In genomic region chr11:13238879-13239514, GRCh38 we compare ENCODE assay signal across 8 cellular contexts. TPM values are rescaled to one million over a fixed set of nuclear protein-coding genes. Genes with fewer than 3 reads are reported as not detected.
DNase-seq lines count a peak whose midpoint lies in the region; ATAC-seq and TF ChIP-seq lines count a peak whose summit lies in the region.

No MANE protein-coding gene starts in this region.

- CTCF ChIA-PET in HEK293T (lab: Yijun Ruan, JAX): interaction anchor here (0.6 to 1.6 kb wide), 5 partner anchors 9 to 29 kb away, joined by 3 to 5 read pairs (median 4); no protein-coding TSS in a partner anchor
- CTCF ChIA-PET in activated CD4-positive, alpha-beta memory T cell treated with anti-CD3 and anti-CD28 coated beads, Interleukin-2, amount 10 ng/mL, durations not matched to agents 7 days and 5 days (lab: Charles Lee): interaction anchor here (0.7 to 2.1 kb wide), 13 partner anchors 9 to 275 kb away, joined by 3 to 9 read pairs (median 3); no protein-coding TSS in a partner anchor

- peak; percentile 74 for DNase-seq in ELR (ENCODE audit: low read depth)
- DNase-seq in HEK293T (ENCODE audit: extremely low spot score): peak; percentile 52
- DNase-seq in NCI-H526 (lab: John Stamatoyannopoulos, UW): peak; percentile 38 to 79
- peak; percentile 56 for DNase-seq in activated CD4-positive, alpha-beta memory T cell treated with anti-CD3 and anti-CD28 coated beads, Interleukin-2, amount 10 ng/mL, durations not matched to agents 7 days and 5 days
- DNase-seq in endothelial cell (ENCODE audit: low spot score): peak; percentile 48
- DNase-seq in natural killer cell treated with Interleukin-12 subunit alpha and Interleukin-12 subunit beta and Interleukin-15 and Interleukin-18, amount 100 ng/mL, for 72 hours (ENCODE audit: low spot score): no peak
- DNase-seq in tibial artery: peak in 1 of 2 donors; percentile 28

- no peaks in the 10 kb centered on the region for H3K4me1 Mint-ChIP-seq in activated CD4-positive, alpha-beta memory T cell treated with anti-CD3 and anti-CD28 coated beads, Interleukin-2, amount 10 ng/mL, durations not matched to agents 7 days and 5 days
- peaks cover 2% of the 10 kb centered on the region for H3K4me1 Mint-ChIP-seq in endothelial cell (ENCODE audit: unreplicated experiment)
- peaks cover 0 to 4% of the 10 kb centered on the region in 2 donors for H3K4me1 Mint-ChIP-seq in natural killer cell treated with Interleukin-12 subunit alpha and Interleukin-12 subunit beta and Interleukin-15 and Interleukin-18, amount 100 ng/mL, for 72 hours (ENCODE audit: low read depth in 2 of 2)

- peaks cover 25% of the 10 kb centered on the region for H3K27me3 Mint-ChIP-seq in activated CD4-positive, alpha-beta memory T cell treated with anti-CD3 and anti-CD28 coated beads, Interleukin-2, amount 10 ng/mL, durations not matched to agents 7 days and 5 days
- H3K27me3 Mint-ChIP-seq in endothelial cell (ENCODE audit: unreplicated experiment): peaks cover 4% of the 10 kb centered on the region
- H3K27me3 Mint-ChIP-seq in natural killer cell treated with Interleukin-12 subunit alpha and Interleukin-12 subunit beta and Interleukin-15 and Interleukin-18, amount 100 ng/mL, for 72 hours: peaks cover 6 to 32% of the 10 kb centered on the region in 2 donors

- H3K9me3 Mint-ChIP-seq in activated CD4-positive, alpha-beta memory T cell treated with anti-CD3 and anti-CD28 coated beads, Interleukin-2, amount 10 ng/mL, durations not matched to agents 7 days and 5 days: no peaks in the 10 kb centered on the region
- H3K9me3 Mint-ChIP-seq in endothelial cell (ENCODE audit: unreplicated experiment): no peaks in the 10 kb centered on the region
- H3K9me3 Mint-ChIP-seq in natural killer cell treated with Interleukin-12 subunit alpha and Interleukin-12 subunit beta and Interleukin-15 and Interleukin-18, amount 100 ng/mL, for 72 hours: no peaks in the 10 kb centered on the region

- no peaks in the 10 kb centered on the region for H3K9me3 ChIP-seq in tibial artery

- H3K4me3 ChIP-seq in tibial artery: no peak overlapping the region

- no peaks in the 10 kb centered on the region for H3K36me3 ChIP-seq in tibial artery

- H3K36me3 Mint-ChIP-seq in activated CD4-positive, alpha-beta memory T cell treated with anti-CD3 and anti-CD28 coated beads, Interleukin-2, amount 10 ng/mL, durations not matched to agents 7 days and 5 days (ENCODE audit: low read depth): no peaks in the 10 kb centered on the region
- H3K36me3 Mint-ChIP-seq in endothelial cell (ENCODE audit: low read depth, unreplicated experiment): no peaks in the 10 kb centered on the region
- H3K36me3 Mint-ChIP-seq in natural killer cell treated with Interleukin-12 subunit alpha and Interleukin-12 subunit beta and Interleukin-15 and Interleukin-18, amount 100 ng/mL, for 72 hours: no peaks in the 10 kb centered on the region

- no peaks in the 10 kb centered on the region for H3K4me1 ChIP-seq in tibial artery

- POLR2A ChIA-PET in HEK293T (lab: Yijun Ruan, JAX): no interaction called here
- POLR2A ChIA-PET in activated CD4-positive, alpha-beta memory T cell treated with anti-CD3 and anti-CD28 coated beads, Interleukin-2, amount 10 ng/mL, durations not matched to agents 7 days and 5 days (lab: Charles Lee): no interaction called here

- no peak overlapping the region for H3K27ac Mint-ChIP-seq in activated CD4-positive, alpha-beta memory T cell treated with anti-CD3 and anti-CD28 coated beads, Interleukin-2, amount 10 ng/mL, durations not matched to agents 7 days and 5 days
- no peak overlapping the region for H3K27ac Mint-ChIP-seq in endothelial cell (ENCODE audit: unreplicated experiment)
- no peak overlapping the region for H3K27ac Mint-ChIP-seq in natural killer cell treated with Interleukin-12 subunit alpha and Interleukin-12 subunit beta and Interleukin-15 and Interleukin-18, amount 100 ng/mL, for 72 hours

- TF ChIP-seq CTCF in endothelial cell (IDR thresholded peaks at IDR 0.05; ENCODE audit: unreplicated experiment) (peak; percentile 90), tibial artery (IDR thresholded peaks at IDR 0.05) (peak; percentile 54 to 60)

- intact Hi-C loops in tibial artery (cut with DNase I; ENCODE audit: low total_unique reads): no loop called here

- no peak overlapping the region for H3K4me3 Mint-ChIP-seq in activated CD4-positive, alpha-beta memory T cell treated with anti-CD3 and anti-CD28 coated beads, Interleukin-2, amount 10 ng/mL, durations not matched to agents 7 days and 5 days
- H3K4me3 Mint-ChIP-seq in endothelial cell (ENCODE audit: unreplicated experiment): no peak overlapping the region
- H3K4me3 Mint-ChIP-seq in natural killer cell treated with Interleukin-12 subunit alpha and Interleukin-12 subunit beta and Interleukin-15 and Interleukin-18, amount 100 ng/mL, for 72 hours: no peak overlapping the region

- ATAC-seq in natural killer cell treated with Interleukin-12 subunit alpha and Interleukin-12 subunit beta and Interleukin-15 and Interleukin-18, amount 100 ng/mL, for 72 hours: peak; percentile 66 to 70
- no peak for ATAC-seq in HG02938 (IDR thresholded peaks at IDR 0.05; ENCODE audit: unreplicated experiment)

- no peaks in the 10 kb centered on the region for H3K27me3 ChIP-seq in tibial artery

- H3K27ac ChIP-seq in tibial artery: no peak overlapping the region

TF ChIP-seq in HEK293T, 16 proteins besides CTCF, POLR2A, EP300 and RAD21:
- no peak for TF ChIP-seq SP1 (IDR thresholded peaks at IDR 0.05)

RNA-seq across cellular contexts. Expression of gene BMAL1, which starts 38.6 kb away (rescaled TPM):
- total RNA-seq in activated CD4-positive, alpha-beta memory T cell treated with anti-CD3 and anti-CD28 coated beads, Interleukin-2, amount 10 ng/mL, durations not matched to agents 7 days and 5 days: 10 to 100 TPM; 36.0 to 41.0 TPM
- total RNA-seq in endothelial cell (ENCODE audit: unreplicated experiment): 7.7 TPM
- total RNA-seq in natural killer cell treated with Interleukin-12 subunit alpha and Interleukin-12 subunit beta and Interleukin-15 and Interleukin-18, amount 100 ng/mL, for 72 hours: 10 to 100 TPM; 61.4 to 82.1 TPM
